Comparison of ENCODE assay signal across 8 cellular contexts in genomic region chr1:58968360-58968952, GRCh38.
DNase-seq lines count a peak whose midpoint lies in the region; ATAC-seq and TF ChIP-seq lines count a peak whose summit lies in the region.

No MANE protein-coding gene starts in this region.

- peak overlapping the region; percentile 32; the same call in 1 of the 2 replicates for H3K9ac ChIP-seq in GM23248

- H3K79me2 ChIP-seq in GM23248 (ENCODE audit: insufficient read depth) = no peaks in the 10 kb centered on the region

- in situ Hi-C loops in GM23248 (cut with MboI) = no loop called here

- peak in 3 of 7 experiments; percentile 19 to 33 (median 19) for TF ChIP-seq CTCF in body of pancreas (IDR thresholded peaks at IDR 0.05)
- no peak for TF ChIP-seq CTCF in left lung (IDR thresholded peaks at IDR 0.05)
- TF ChIP-seq CTCF in thoracic aorta (IDR thresholded peaks at IDR 0.05) = peak; percentile 18
- no peak for TF ChIP-seq CTCF in WTC11 (IDR thresholded peaks at IDR 0.05)

- no peaks in the 10 kb centered on the region for H3K9me3 Mint-ChIP-seq in WTC11

- 48 to 50% methylated on average over 4 of the region's 4 CpGs for WGBS in GM23248 (ENCODE audit: low coverage in 1 of 2, low lambda C conversion rate in 2 of 2, missing lambda C conversion rate in 2 of 2), 2 experiments
- WGBS in body of pancreas, 2 donors = 4 to 11% methylated on average over 4 of the region's 4 CpGs

- CTCF ChIA-PET in WTC11 (lab: Charles Lee) = interaction anchor here (0.6 kb wide), 1 partner anchor 14 kb away, joined by 3 read pairs; no protein-coding TSS in a partner anchor

- no peaks in the 10 kb centered on the region for H3K9me2 ChIP-seq in GM23248 (ENCODE audit: insufficient read depth)

- H3K36me3 Mint-ChIP-seq in WTC11 = no peaks in the 10 kb centered on the region

- no peaks in the 10 kb centered on the region for H4K20me1 ChIP-seq in GM23248 (ENCODE audit: insufficient read depth)

- POLR2A ChIA-PET in WTC11 (lab: Charles Lee) = no interaction called here

- TF ChIP-seq POLR2A in GM18505 (IDR thresholded peaks at IDR 0.05; ENCODE audit: borderline replicate concordance, extremely low read depth, insufficient read depth, insufficient read length) (peak; percentile 37), body of pancreas (IDR thresholded peaks at IDR 0.05) (peak in 1 of 3 donors; percentile 25)

- no peak overlapping the region for H3K27ac Mint-ChIP-seq in WTC11

- no peak overlapping the region for H3K27ac ChIP-seq in GM23248
- peak overlapping the region; percentile 82 to 90 (median 86) for H3K27ac ChIP-seq in body of pancreas
- H3K27ac ChIP-seq in left lung = peak overlapping the region; percentile 67 to 71
- H3K27ac ChIP-seq in thoracic aorta = peak overlapping the region; percentile 85 to 90

- H3K27me3 ChIP-seq in GM23248 (replicated peaks; ENCODE audit: insufficient read depth) (no peaks in the 10 kb centered on the region), body of pancreas (no peaks in the 10 kb centered on the region), left lung (no peaks in the 10 kb centered on the region), thoracic aorta (replicated peaks; ENCODE audit: insufficient read depth) (no peaks in the 10 kb centered on the region)

- H3K4me3 ChIP-seq in GM23248 = no peak overlapping the region
- no peak overlapping the region for H3K4me3 ChIP-seq in body of pancreas
- no peak overlapping the region for H3K4me3 ChIP-seq in left lung
- no peak overlapping the region for H3K4me3 ChIP-seq in thoracic aorta

- no peaks in the 10 kb centered on the region for H3F3A ChIP-seq in GM23248 (ENCODE audit: insufficient read depth)

- ATAC-seq in GM18505 (IDR thresholded peaks at IDR 0.05; ENCODE audit: unreplicated experiment) = peak; percentile 77
- peak; percentile 53 for ATAC-seq in body of pancreas
- peak; percentile 36 for ATAC-seq in left lung
- peak; percentile 69 for ATAC-seq in thoracic aorta (ENCODE audit: insufficient number of reproducible peaks, low FRiP score, low read depth)
- ATAC-seq in WTC11 = no peak

- no peak overlapping the region for H3K4me2 ChIP-seq in GM23248 (ENCODE audit: unreplicated experiment)

- H2AFZ ChIP-seq in GM23248 = peak overlapping the region; percentile 88

- 0 out of 2 replicates have a peak, but pooled peaks cover 3% of the 10 kb centered on the region for H3K4me1 ChIP-seq in GM23248 (ENCODE audit: insufficient read depth)
- peaks cover 88% of the 10 kb centered on the region for H3K4me1 ChIP-seq in body of pancreas
- H3K4me1 ChIP-seq in left lung = peaks cover 4 to 19% of the 10 kb centered on the region in 2 donors
- peaks cover 5 to 14% of the 10 kb centered on the region in 2 donors for H3K4me1 ChIP-seq in thoracic aorta (ENCODE audit: control insufficient read depth in 1 of 2, low read depth in 2 of 2)

- H3K4me1 Mint-ChIP-seq in WTC11 = 0 out of 2 replicates have a peak, but pooled peaks cover 4% of the 10 kb centered on the region

- no peaks in the 10 kb centered on the region for H3K27me3 Mint-ChIP-seq in WTC11 (ENCODE audit: low read depth)

- H3K9me3 ChIP-seq in GM23248 (ENCODE audit: low read depth) (no peaks in the 10 kb centered on the region), body of pancreas (no peaks in the 10 kb centered on the region), left lung (no peaks in the 10 kb centered on the region), thoracic aorta (no peaks in the 10 kb centered on the region)

- H3K4me3 Mint-ChIP-seq in WTC11 = no peak overlapping the region

- no peaks in the 10 kb centered on the region for H3K36me3 ChIP-seq in GM23248 (ENCODE audit: low read depth)
- no peaks in the 10 kb centered on the region for H3K36me3 ChIP-seq in body of pancreas (replicated peaks in 1 of 2; ENCODE audit: insufficient read depth in 1 of 2, low read depth in 2 of 2)
- H3K36me3 ChIP-seq in left lung = no peaks in the 10 kb centered on the region
- no peaks in the 10 kb centered on the region for H3K36me3 ChIP-seq in thoracic aorta

- DNase-seq in GM23248 (peak; percentile 76), NCI-H1092 (lab: John Stamatoyannopoulos, UW) (peak; percentile 5), body of pancreas (peak; percentile 87 to 95 (median 93)), left lung (peak in 1 of 2 donors; percentile 61), thoracic aorta (ENCODE audit: low spot score) (peak; percentile 33), SHP77 (lab: John Stamatoyannopoulos, UW) (no peak), WTC11 (ENCODE audit: low spot score) (no peak)

- intact Hi-C loops in body of pancreas (cut with DNase I) (no loop called here), left lung (cut with DNase I) (no loop called here)

TF ChIP-seq in WTC11, 78 proteins besides CTCF, POLR2A, EP300 and RAD21:
- TF ChIP-seq ELF4 (CRISPR knock-in tag; IDR thresholded peaks at IDR 0.05; ENCODE audit: low read depth) (no peak), ZNF263 (CRISPR knock-in tag; IDR thresholded peaks at IDR 0.05; ENCODE audit: low read depth) (no peak), PRDM15 (CRISPR knock-in tag; IDR thresholded peaks at IDR 0.05) (no peak), ATF6 (CRISPR knock-in tag; IDR thresholded peaks at IDR 0.05) (no peak), NFE2L1 (CRISPR knock-in tag; IDR thresholded peaks at IDR 0.05) (no peak), OVOL2 (CRISPR knock-in tag; IDR thresholded peaks at IDR 0.05; ENCODE audit: borderline replicate concordance) (no peak), TEAD4 (CRISPR knock-in tag; IDR thresholded peaks at IDR 0.05) (no peak)

Comparison
In these comparisons a context has a peak if more than half of its experiments do, and no peak if none do; other contexts are left out.
1. DNase-seq: peak in GM23248 (single experiment), NCI-H1092 (single experiment), body of pancreas (4 of 4) and thoracic aorta (single experiment); none in SHP77 (0 of 2) and WTC11 (single experiment).